8 cellular contexts compared by ENCODE assay signal in genomic region chr1:234842726-234843641, GRCh38.
DNase-seq lines count a peak whose midpoint lies in the region; ATAC-seq, FAIRE-seq and TF ChIP-seq lines count a peak whose summit lies in the region.

No MANE protein-coding gene starts in this region.

- no peaks in the 10 kb centered on the region for H3K9me3 Mint-ChIP-seq in activated CD8-positive, alpha-beta memory T cell treated with anti-CD3 and anti-CD28 coated beads, Interleukin-2, amount 10 ng/mL, durations not matched to agents 7 days and 5 days (ENCODE audit: low read depth)

- ATAC-seq in A549 (no peak; a peak in 1 of 6 replicates), GM19324 (IDR thresholded peaks at IDR 0.05; ENCODE audit: low FRiP score, unreplicated experiment) (peak; percentile 55), HG03432 (IDR thresholded peaks at IDR 0.05; ENCODE audit: unreplicated experiment) (peak; percentile 86), right cardiac atrium (peak; percentile 83 to 84)
- peak; percentile 85 for ATAC-seq in activated CD8-positive, alpha-beta memory T cell treated with anti-CD3 and anti-CD28 coated beads, Interleukin-2, amount 10 ng/mL, durations not matched to agents 7 days and 5 days

- TF ChIP-seq EP300 in A549 (IDR thresholded peaks at IDR 0.05) = no peak

- no peak for FAIRE-seq in A549 (lab: Jason Lieb, UNC)

- no peak overlapping the region for H3K4me3 ChIP-seq in A549
- H3K4me3 ChIP-seq in right cardiac atrium (ENCODE audit: low read length) = no peak overlapping the region

- intact Hi-C loops in right cardiac atrium (cut with DNase I) = loop anchor here in 1 of 4 donors (10.0 kb wide), 1 partner anchor 118 kb away; no protein-coding TSS in a partner anchor

- TF ChIP-seq CTCF in A549 (IDR thresholded peaks at IDR 0.05) = no peak

- POLR2A ChIA-PET in A549 (lab: Yijun Ruan, JAX) = no interaction called here

- H3K27ac ChIP-seq in A549 = peak overlapping the region; percentile 7 to 58; a peak in 3 of 6 replicates
- peak overlapping the region; percentile 48 for H3K27ac ChIP-seq in right cardiac atrium (ENCODE audit: low read length)

- TF ChIP-seq POLR2A in A549 (IDR thresholded peaks at IDR 0.05; ENCODE audit: low read length) = no peak

- H3K27me3 Mint-ChIP-seq in activated CD8-positive, alpha-beta memory T cell treated with anti-CD3 and anti-CD28 coated beads, Interleukin-2, amount 10 ng/mL, durations not matched to agents 7 days and 5 days = peaks cover 2% of the 10 kb centered on the region

- TF ChIP-seq RAD21 in A549 (conservative IDR thresholded peaks at IDR 0.05 in 1 of 2, IDR thresholded peaks at IDR 0.05 in 1 of 2) = no peak

- no peak for DNase-seq in A549 (ENCODE audit: low read depth in 1 of 2, low spot score in 1 of 2)
- DNase-seq in activated CD8-positive, alpha-beta memory T cell treated with anti-CD3 and anti-CD28 coated beads, Interleukin-2, amount 10 ng/mL, durations not matched to agents 7 days and 5 days = peak; percentile 85
- peak; percentile 80 to 90 (median 89) for DNase-seq in right cardiac atrium
- peak; percentile 86 for DNase-seq in stimulated activated naive CD4-positive, alpha-beta T cell treated with Interleukin-2 at 50 U/mL for 16 hours (lab: John Stamatoyannopoulos, UW)
- DNase-seq in GF-D8 (lab: John Stamatoyannopoulos, UW) = no peak
- DNase-seq in kidney tubule cell (ENCODE audit: low spot score) = no peak

- CTCF ChIA-PET in A549 (lab: Yijun Ruan, JAX) = interaction anchor here (1.9 kb wide), 1 partner anchor 9 kb away, joined by 7 read pairs; no protein-coding TSS in a partner anchor
- CTCF ChIA-PET in activated CD8-positive, alpha-beta memory T cell treated with anti-CD3 and anti-CD28 coated beads, Interleukin-2, amount 10 ng/mL, durations not matched to agents 7 days and 5 days (lab: Charles Lee) = interaction anchor here (0.9 to 1.9 kb wide), 6 partner anchors 9 to 241 kb away, joined by 3 to 7 read pairs (median 4); no protein-coding TSS in a partner anchor

- H3K4me2 ChIP-seq in A549 = no peak overlapping the region

- peaks cover 32% of the 10 kb centered on the region for H3K4me1 ChIP-seq in A549
- H3K4me1 ChIP-seq in right cardiac atrium (ENCODE audit: control insufficient read depth, insufficient read depth, low read length) = peaks cover 6% of the 10 kb centered on the region

- H3K9me3 ChIP-seq in A549 = 0 out of 3 replicates have a peak, but pooled peaks cover 3% of the 10 kb centered on the region
- H3K9me3 ChIP-seq in right cardiac atrium (ENCODE audit: control insufficient read depth, low read length) = no peaks in the 10 kb centered on the region

- 87% methylated on average over 12 of the region's 12 CpGs for WGBS in A549 (ENCODE audit: missing lambda C conversion rate)
- 55% methylated on average over 12 of the region's 12 CpGs for WGBS in right cardiac atrium

- peak overlapping the region; percentile 91 for H3K27ac Mint-ChIP-seq in activated CD8-positive, alpha-beta memory T cell treated with anti-CD3 and anti-CD28 coated beads, Interleukin-2, amount 10 ng/mL, durations not matched to agents 7 days and 5 days

- H3K4me1 Mint-ChIP-seq in activated CD8-positive, alpha-beta memory T cell treated with anti-CD3 and anti-CD28 coated beads, Interleukin-2, amount 10 ng/mL, durations not matched to agents 7 days and 5 days = peaks cover 81% of the 10 kb centered on the region

- H3K27me3 ChIP-seq in right cardiac atrium (ENCODE audit: control insufficient read depth, insufficient read depth) = no peaks in the 10 kb centered on the region

- H3K4me3 Mint-ChIP-seq in activated CD8-positive, alpha-beta memory T cell treated with anti-CD3 and anti-CD28 coated beads, Interleukin-2, amount 10 ng/mL, durations not matched to agents 7 days and 5 days = peak overlapping the region; percentile 57

- H3K36me3 Mint-ChIP-seq in activated CD8-positive, alpha-beta memory T cell treated with anti-CD3 and anti-CD28 coated beads, Interleukin-2, amount 10 ng/mL, durations not matched to agents 7 days and 5 days = peaks cover 4% of the 10 kb centered on the region

TF ChIP-seq in A549, 52 proteins besides CTCF, POLR2A, EP300 and RAD21:
- TF ChIP-seq KDM1A (IDR thresholded peaks at IDR 0.05; ENCODE audit: low read depth) = no peak
- no peak for TF ChIP-seq NR3C1 (IDR thresholded peaks at IDR 0.05)
- no peak for TF ChIP-seq JUN (IDR thresholded peaks at IDR 0.05)
- TF ChIP-seq KDM5A (IDR thresholded peaks at IDR 0.05) = no peak
- TF ChIP-seq ESRRA (IDR thresholded peaks at IDR 0.05; ENCODE audit: borderline replicate concordance, low read length) = no peak
- no peak for TF ChIP-seq ELK1 (IDR thresholded peaks at IDR 0.05; ENCODE audit: low read depth, low read length)
- no peak for TF ChIP-seq CHD2 (IDR thresholded peaks at IDR 0.05; ENCODE audit: low read length, partially characterized antibody)
- TF ChIP-seq PHF8 (IDR thresholded peaks at IDR 0.05; ENCODE audit: borderline replicate concordance, low read depth) = no peak
- TF ChIP-seq POLR2AphosphoS2 (conservative IDR thresholded peaks at IDR 0.05; ENCODE audit: low read length) = no peak
- TF ChIP-seq CHD4 (IDR thresholded peaks at IDR 0.05; ENCODE audit: borderline replicate concordance) = no peak
- TF ChIP-seq HEYL (CRISPR knock-in tag; IDR thresholded peaks at IDR 0.05) = no peak
- TF ChIP-seq ZFP36 (IDR thresholded peaks at IDR 0.05; ENCODE audit: borderline replicate concordance, partially characterized antibody) = no peak
- TF ChIP-seq REST (IDR thresholded peaks at IDR 0.05) = no peak
- no peak for TF ChIP-seq HOXA7 (CRISPR knock-in tag; IDR thresholded peaks at IDR 0.05)
- no peak for TF ChIP-seq RARB (CRISPR knock-in tag; IDR thresholded peaks at IDR 0.05)
- TF ChIP-seq TFCP2L1 (CRISPR knock-in tag; IDR thresholded peaks at IDR 0.05) = no peak
- TF ChIP-seq RNF2 (IDR thresholded peaks at IDR 0.05; ENCODE audit: borderline replicate concordance, low read depth) = no peak
- TF ChIP-seq NFE2L2 (conservative IDR thresholded peaks at IDR 0.05; ENCODE audit: low read length) = no peak
- no peak for TF ChIP-seq BCL3 (IDR thresholded peaks at IDR 0.05)
- no peak for TF ChIP-seq RFX5 (IDR thresholded peaks at IDR 0.05)
TF ChIP-seq in A549: peak in this region for 0.

Comparison
In these comparisons a context has a peak if more than half of its experiments do, and no peak if none do; other contexts are left out.
1. ATAC-seq: peak in GM19324 (single experiment), HG03432 (single experiment), activated CD8-positive, alpha-beta memory T cell treated with anti-CD3 and anti-CD28 coated beads, Interleukin-2, amount 10 ng/mL, durations not matched to agents 7 days and 5 days (single experiment) and right cardiac atrium (2 of 2); none in A549 (0 of 2).
2. DNase-seq: peak in activated CD8-positive, alpha-beta memory T cell treated with anti-CD3 and anti-CD28 coated beads, Interleukin-2, amount 10 ng/mL, durations not matched to agents 7 days and 5 days (single experiment), right cardiac atrium (3 of 3) and stimulated activated naive CD4-positive, alpha-beta T cell treated with Interleukin-2 at 50 U/mL for 16 hours (single experiment); none in A549 (0 of 2), GF-D8 (single experiment) and kidney tubule cell (single experiment).